In genomic region chr11:72379384-72380131, GRCh38 we compare ENCODE assay signal across 26 cellular contexts. TPM values are rescaled to one million over a fixed set of nuclear protein-coding genes. Genes with fewer than 3 reads are reported as not detected.
DNase-seq lines count a peak whose midpoint lies in the region; ATAC-seq, FAIRE-seq and TF ChIP-seq lines count a peak whose summit lies in the region.
"Had no signal": no experiment of that assay in that cellular context is flagged by ENCODE, and none has a peak within 500 bp of the region (broad histone marks: within the 10 kb centered on the region; RNA-seq: fewer than 3 reads in every experiment).

No MANE protein-coding gene starts in this region.

- TF ChIP-seq CTCF in left ventricle myocardium inferior (IDR thresholded peaks at IDR 0.05; ENCODE audit: borderline replicate concordance) = no peak
- TF ChIP-seq CTCF in right atrium auricular region (IDR thresholded peaks at IDR 0.05) = no peak
- TF ChIP-seq CTCF in left lung (IDR thresholded peaks at IDR 0.05) = no peak
- no peak for TF ChIP-seq CTCF in upper lobe of right lung (IDR thresholded peaks at IDR 0.05)

- H3K36me3 ChIP-seq in left ventricle myocardium inferior = no peaks in the 10 kb centered on the region
- H3K36me3 ChIP-seq in right atrium auricular region = no peaks in the 10 kb centered on the region
- H3K36me3 ChIP-seq in left lung = peaks cover 0 to 5% of the 10 kb centered on the region in 2 donors
- H3K36me3 ChIP-seq in upper lobe of right lung = no peaks in the 10 kb centered on the region
- H3K36me3 ChIP-seq: HAP-1, prostate gland had no signal

- H3K4me1 ChIP-seq in left ventricle myocardium inferior = peaks cover 24% of the 10 kb centered on the region
- peaks cover 0 to 18% of the 10 kb centered on the region in 2 donors for H3K4me1 ChIP-seq in right atrium auricular region
- H3K4me1 ChIP-seq in left lung = peaks cover 0 to 6% of the 10 kb centered on the region in 2 donors
- no peaks in the 10 kb centered on the region for H3K4me1 ChIP-seq in upper lobe of right lung
- H3K4me1 ChIP-seq: HAP-1, prostate gland had no signal

- H3K9me3 ChIP-seq in left ventricle myocardium inferior (replicated peaks) = peaks cover 18% of the 10 kb centered on the region
- peaks cover 0 to 13% of the 10 kb centered on the region in 2 donors for H3K9me3 ChIP-seq in right atrium auricular region
- H3K9me3 ChIP-seq in left lung = peaks cover 0 to 16% of the 10 kb centered on the region in 2 donors
- H3K9me3 ChIP-seq in upper lobe of right lung = no peaks in the 10 kb centered on the region
- H3K9me3 ChIP-seq: HAP-1, prostate gland had no signal

- H3K27ac ChIP-seq in left ventricle myocardium inferior (replicated peaks) = peak overlapping the region; percentile 54
- H3K27ac ChIP-seq in right atrium auricular region = peak overlapping the region in 1 of 2 donors; percentile 11
- peak overlapping the region in 1 of 2 donors; percentile 62 for H3K27ac ChIP-seq in left lung
- H3K27ac ChIP-seq in upper lobe of right lung = no peak overlapping the region
- H3K27ac ChIP-seq: prostate gland had no signal

- no peak for FAIRE-seq in urothelium cell line (lab: Jason Lieb, UNC)
- FAIRE-seq: A204.1 had no signal

- H3K4me3 ChIP-seq in left ventricle myocardium inferior = no peak overlapping the region
- H3K4me3 ChIP-seq in right atrium auricular region = no peak overlapping the region
- H3K4me3 ChIP-seq in left lung = no peak overlapping the region
- no peak overlapping the region for H3K4me3 ChIP-seq in upper lobe of right lung
- H3K4me3 ChIP-seq: HAP-1, prostate gland, stomach had no signal

- no peaks in the 10 kb centered on the region for H3K27me3 ChIP-seq in left ventricle myocardium inferior (ENCODE audit: low read depth)
- no peaks in the 10 kb centered on the region for H3K27me3 ChIP-seq in right atrium auricular region
- no peaks in the 10 kb centered on the region for H3K27me3 ChIP-seq in left lung
- H3K27me3 ChIP-seq in upper lobe of right lung = no peaks in the 10 kb centered on the region
- H3K27me3 ChIP-seq: stomach had no signal

- ATAC-seq in left lung (peak; percentile 73), sciatic nerve (peak; percentile 20), upper lobe of right lung (peak; percentile 51)
- ATAC-seq: activated CD4-positive, alpha-beta T cell treated with anti-CD3 and anti-CD28 coated beads for 36 hours; activated CD8-positive, alpha-beta T cell treated with anti-CD3 and anti-CD28 coated beads, Interleukin-2, amount 10 ng/mL, durations not matched to agents 7 days and 5 days; Panc1 had no signal

- DNase-seq in left ventricle myocardium inferior = no peak
- no peak for DNase-seq in right atrium auricular region (ENCODE audit: low spot score)
- no peak for DNase-seq in left lung
- DNase-seq in sciatic nerve (ENCODE audit: low spot score) = no peak
- no peak for DNase-seq in upper lobe of right lung
- no peak for DNase-seq in mesenteric fat pad (ENCODE audit: low spot score)
- no peak for DNase-seq in NCI-H2029 treated with DMSO at 0.1 percent for 48 hours (lab: John Stamatoyannopoulos, UW)
- no peak for DNase-seq in urothelium cell line (ENCODE audit: low spot score)
- DNase-seq: activated CD4-positive, alpha-beta T cell treated with anti-CD3 and anti-CD28 coated beads for 36 hours; activated CD8-positive, alpha-beta T cell treated with anti-CD3 and anti-CD28 coated beads, Interleukin-2, amount 10 ng/mL, durations not matched to agents 7 days and 5 days; activated naive CD4-positive, alpha-beta T cell treated with anti-CD3 and anti-CD28 coated beads, Interleukin-2, amount 50 U/mL, for 16 hours; amniotic stem cell; GF-D8; Karpas-422; MV-4-11; NCI-H1436; NCI-H2081 treated with DMSO at 0.1 percent for 48 hours; NCI-H226; NCI-H774; SHP77; stimulated activated CD4-positive, alpha-beta T cell treated with anti-CD3 and anti-CD28 coated beads, Interleukin-2, amount 100 ng/mL, for 24 hours had no signal

- intact Hi-C loops in left ventricle myocardium inferior (cut with micrococcal nuclease) = no loop called here
- intact Hi-C loops in left lung (cut with DNase I) = no loop called here
- intact Hi-C loops in sciatic nerve (cut with DNase I) = no loop called here
- intact Hi-C loops in upper lobe of right lung (cut with DNase I) = no loop called here

RNA-seq across cellular contexts. Expression of gene CLPB, which starts 54.8 kb away (rescaled TPM):
- 20.5 TPM for total RNA-seq in left ventricle myocardium inferior
- 10 to 100 TPM; 14.0 to 23.2 TPM for total RNA-seq in right atrium auricular region
- total RNA-seq in left lung = 10 to 100 TPM; 28.2 to 36.6 TPM
- 18.1 TPM for total RNA-seq in sciatic nerve
- 25.7 TPM for total RNA-seq in upper lobe of right lung
- 25.3 TPM for total RNA-seq in mesenteric fat pad

Comparison
In these comparisons a context has a peak if more than half of its experiments do, and no peak if none do; other contexts are left out.
1. ATAC-seq: peak in every context shown above with its lines; median percentile 73 in left lung; 51 in upper lobe of right lung; 20 in sciatic nerve.